1 cellular context compared by ENCODE assay signal in genomic region chr11:59967677-59968394, GRCh38.
TF ChIP-seq lines count a peak whose summit lies in the region.

No MANE protein-coding gene starts in this region.

TF ChIP-seq in K562, 482 proteins besides CTCF, POLR2A, EP300 and RAD21 (continued from another document and continues in another):
- TF ChIP-seq, protein P1, sequence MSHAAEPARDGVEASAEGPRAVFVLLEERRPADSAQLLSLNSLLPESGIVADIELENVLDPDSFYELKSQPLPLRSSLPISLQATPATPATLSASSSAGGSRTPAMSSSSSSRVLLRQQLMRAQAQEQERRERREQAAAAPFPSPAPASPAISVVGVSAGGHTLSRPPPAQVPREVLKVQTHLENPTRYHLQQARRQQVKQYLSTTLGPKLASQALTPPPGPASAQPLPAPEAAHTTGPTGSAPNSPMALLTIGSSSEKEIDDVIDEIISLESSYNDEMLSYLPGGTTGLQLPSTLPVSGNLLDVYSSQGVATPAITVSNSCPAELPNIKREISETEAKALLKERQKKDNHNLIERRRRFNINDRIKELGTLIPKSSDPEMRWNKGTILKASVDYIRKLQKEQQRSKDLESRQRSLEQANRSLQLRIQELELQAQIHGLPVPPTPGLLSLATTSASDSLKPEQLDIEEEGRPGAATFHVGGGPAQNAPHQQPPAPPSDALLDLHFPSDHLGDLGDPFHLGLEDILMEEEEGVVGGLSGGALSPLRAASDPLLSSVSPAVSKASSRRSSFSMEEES (CRISPR knock-in tag; IDR thresholded peaks at IDR 0.05) = no peak
- TF ChIP-seq RBFOX2 (IDR thresholded peaks at IDR 0.05; ENCODE audit: low read depth, low read length) (peak; percentile 13; the same call in 1 of the 2 replicates), ZNF239 (CRISPR knock-in tag; IDR thresholded peaks at IDR 0.05) (no peak), ZNF217 (CRISPR knock-in tag; IDR thresholded peaks at IDR 0.05) (no peak), MCM2 (IDR thresholded peaks at IDR 0.05; ENCODE audit: low read depth) (no peak), U2AF1 (optimal IDR thresholded peaks at IDR 0.05; ENCODE audit: low read depth, low read length) (no peak), CREM (IDR thresholded peaks at IDR 0.05; ENCODE audit: low read depth) (peak; percentile 49), MTA2 (IDR thresholded peaks at IDR 0.05; ENCODE audit: low read depth) (peak; percentile 79), ELF2 (CRISPR knock-in tag; IDR thresholded peaks at IDR 0.05) (no peak), FOSL1 (tag; conservative IDR thresholded peaks at IDR 0.05) (peak; percentile 74), EZH2 (IDR thresholded peaks at IDR 0.05; ENCODE audit: borderline replicate concordance, low read depth, low read length) (no peak; the same call in 1 of the 2 replicates), BRD9 (IDR thresholded peaks at IDR 0.05; ENCODE audit: low read depth, partially characterized antibody) (peak; percentile 58), XRCC4 (IDR thresholded peaks at IDR 0.05; ENCODE audit: extremely low read depth, insufficient read depth, insufficient read length) (no peak), NR3C1 (CRISPR knock-in tag; IDR thresholded peaks at IDR 0.05) (no peak), THRAP3 (IDR thresholded peaks at IDR 0.05; ENCODE audit: borderline replicate concordance) (no peak), COPS2 (conservative IDR thresholded peaks at IDR 0.05) (no peak), SMAD4 (CRISPR knock-in tag; conservative IDR thresholded peaks at IDR 0.05) (peak; percentile 31; the same call in 1 of the 2 replicates), ILF3 (IDR thresholded peaks at IDR 0.05; ENCODE audit: borderline replicate concordance) (no peak), ETS2 (tag; IDR thresholded peaks at IDR 0.05; ENCODE audit: borderline replicate concordance, poor library complexity, severe bottlenecking) (no peak), ZFX (CRISPR knock-in tag; IDR thresholded peaks at IDR 0.05) (no peak), POLR3A (IDR thresholded peaks at IDR 0.05; ENCODE audit: borderline replicate concordance, extremely low read depth, insufficient read depth, insufficient read length) (no peak), BRD4 (IDR thresholded peaks at IDR 0.05) (no peak), ZNF133 (CRISPR knock-in tag; IDR thresholded peaks at IDR 0.05) (no peak), ZNF121 (CRISPR knock-in tag; conservative IDR thresholded peaks at IDR 0.05) (no peak), SMARCB1 (IDR thresholded peaks at IDR 0.05; ENCODE audit: insufficient read length, low read depth) (no peak), RNF2 (IDR thresholded peaks at IDR 0.05) (peak; percentile 86), RBM25 (IDR thresholded peaks at IDR 0.05; ENCODE audit: low read depth, low read length, severe bottlenecking) (no peak), BCOR (IDR thresholded peaks at IDR 0.05) (peak; percentile 60; the same call in 1 of the 2 replicates), SMAD3 (CRISPR knock-in tag; conservative IDR thresholded peaks at IDR 0.05) (no peak)
- TF ChIP-seq, protein P2, sequence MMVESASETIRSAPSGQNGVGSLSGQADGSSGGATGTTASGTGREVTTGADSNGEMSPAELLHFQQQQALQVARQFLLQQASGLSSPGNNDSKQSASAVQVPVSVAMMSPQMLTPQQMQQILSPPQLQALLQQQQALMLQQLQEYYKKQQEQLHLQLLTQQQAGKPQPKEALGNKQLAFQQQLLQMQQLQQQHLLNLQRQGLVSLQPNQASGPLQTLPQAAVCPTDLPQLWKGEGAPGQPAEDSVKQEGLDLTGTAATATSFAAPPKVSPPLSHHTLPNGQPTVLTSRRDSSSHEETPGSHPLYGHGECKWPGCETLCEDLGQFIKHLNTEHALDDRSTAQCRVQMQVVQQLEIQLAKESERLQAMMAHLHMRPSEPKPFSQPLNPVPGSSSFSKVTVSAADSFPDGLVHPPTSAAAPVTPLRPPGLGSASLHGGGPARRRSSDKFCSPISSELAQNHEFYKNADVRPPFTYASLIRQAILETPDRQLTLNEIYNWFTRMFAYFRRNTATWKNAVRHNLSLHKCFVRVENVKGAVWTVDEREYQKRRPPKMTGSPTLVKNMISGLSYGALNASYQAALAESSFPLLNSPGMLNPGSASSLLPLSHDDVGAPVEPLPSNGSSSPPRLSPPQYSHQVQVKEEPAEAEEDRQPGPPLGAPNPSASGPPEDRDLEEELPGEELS (CRISPR knock-in tag; IDR thresholded peaks at IDR 0.05; ENCODE audit: borderline replicate concordance) = no peak
- TF ChIP-seq, protein P3, sequence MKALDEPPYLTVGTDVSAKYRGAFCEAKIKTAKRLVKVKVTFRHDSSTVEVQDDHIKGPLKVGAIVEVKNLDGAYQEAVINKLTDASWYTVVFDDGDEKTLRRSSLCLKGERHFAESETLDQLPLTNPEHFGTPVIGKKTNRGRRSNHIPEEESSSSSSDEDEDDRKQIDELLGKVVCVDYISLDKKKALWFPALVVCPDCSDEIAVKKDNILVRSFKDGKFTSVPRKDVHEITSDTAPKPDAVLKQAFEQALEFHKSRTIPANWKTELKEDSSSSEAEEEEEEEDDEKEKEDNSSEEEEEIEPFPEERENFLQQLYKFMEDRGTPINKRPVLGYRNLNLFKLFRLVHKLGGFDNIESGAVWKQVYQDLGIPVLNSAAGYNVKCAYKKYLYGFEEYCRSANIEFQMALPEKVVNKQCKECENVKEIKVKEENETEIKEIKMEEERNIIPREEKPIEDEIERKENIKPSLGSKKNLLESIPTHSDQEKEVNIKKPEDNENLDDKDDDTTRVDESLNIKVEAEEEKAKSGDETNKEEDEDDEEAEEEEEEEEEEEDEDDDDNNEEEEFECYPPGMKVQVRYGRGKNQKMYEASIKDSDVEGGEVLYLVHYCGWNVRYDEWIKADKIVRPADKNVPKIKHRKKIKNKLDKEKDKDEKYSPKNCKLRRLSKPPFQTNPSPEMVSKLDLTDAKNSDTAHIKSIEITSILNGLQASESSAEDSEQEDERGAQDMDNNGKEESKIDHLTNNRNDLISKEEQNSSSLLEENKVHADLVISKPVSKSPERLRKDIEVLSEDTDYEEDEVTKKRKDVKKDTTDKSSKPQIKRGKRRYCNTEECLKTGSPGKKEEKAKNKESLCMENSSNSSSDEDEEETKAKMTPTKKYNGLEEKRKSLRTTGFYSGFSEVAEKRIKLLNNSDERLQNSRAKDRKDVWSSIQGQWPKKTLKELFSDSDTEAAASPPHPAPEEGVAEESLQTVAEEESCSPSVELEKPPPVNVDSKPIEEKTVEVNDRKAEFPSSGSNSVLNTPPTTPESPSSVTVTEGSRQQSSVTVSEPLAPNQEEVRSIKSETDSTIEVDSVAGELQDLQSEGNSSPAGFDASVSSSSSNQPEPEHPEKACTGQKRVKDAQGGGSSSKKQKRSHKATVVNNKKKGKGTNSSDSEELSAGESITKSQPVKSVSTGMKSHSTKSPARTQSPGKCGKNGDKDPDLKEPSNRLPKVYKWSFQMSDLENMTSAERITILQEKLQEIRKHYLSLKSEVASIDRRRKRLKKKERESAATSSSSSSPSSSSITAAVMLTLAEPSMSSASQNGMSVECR (CRISPR knock-in tag; IDR thresholded peaks at IDR 0.05) = no peak
- TF ChIP-seq, protein P4, sequence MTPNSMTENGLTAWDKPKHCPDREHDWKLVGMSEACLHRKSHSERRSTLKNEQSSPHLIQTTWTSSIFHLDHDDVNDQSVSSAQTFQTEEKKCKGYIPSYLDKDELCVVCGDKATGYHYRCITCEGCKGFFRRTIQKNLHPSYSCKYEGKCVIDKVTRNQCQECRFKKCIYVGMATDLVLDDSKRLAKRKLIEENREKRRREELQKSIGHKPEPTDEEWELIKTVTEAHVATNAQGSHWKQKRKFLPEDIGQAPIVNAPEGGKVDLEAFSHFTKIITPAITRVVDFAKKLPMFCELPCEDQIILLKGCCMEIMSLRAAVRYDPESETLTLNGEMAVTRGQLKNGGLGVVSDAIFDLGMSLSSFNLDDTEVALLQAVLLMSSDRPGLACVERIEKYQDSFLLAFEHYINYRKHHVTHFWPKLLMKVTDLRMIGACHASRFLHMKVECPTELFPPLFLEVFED (CRISPR knock-in tag; conservative IDR thresholded peaks at IDR 0.05) = no peak
- TF ChIP-seq, protein P5, sequence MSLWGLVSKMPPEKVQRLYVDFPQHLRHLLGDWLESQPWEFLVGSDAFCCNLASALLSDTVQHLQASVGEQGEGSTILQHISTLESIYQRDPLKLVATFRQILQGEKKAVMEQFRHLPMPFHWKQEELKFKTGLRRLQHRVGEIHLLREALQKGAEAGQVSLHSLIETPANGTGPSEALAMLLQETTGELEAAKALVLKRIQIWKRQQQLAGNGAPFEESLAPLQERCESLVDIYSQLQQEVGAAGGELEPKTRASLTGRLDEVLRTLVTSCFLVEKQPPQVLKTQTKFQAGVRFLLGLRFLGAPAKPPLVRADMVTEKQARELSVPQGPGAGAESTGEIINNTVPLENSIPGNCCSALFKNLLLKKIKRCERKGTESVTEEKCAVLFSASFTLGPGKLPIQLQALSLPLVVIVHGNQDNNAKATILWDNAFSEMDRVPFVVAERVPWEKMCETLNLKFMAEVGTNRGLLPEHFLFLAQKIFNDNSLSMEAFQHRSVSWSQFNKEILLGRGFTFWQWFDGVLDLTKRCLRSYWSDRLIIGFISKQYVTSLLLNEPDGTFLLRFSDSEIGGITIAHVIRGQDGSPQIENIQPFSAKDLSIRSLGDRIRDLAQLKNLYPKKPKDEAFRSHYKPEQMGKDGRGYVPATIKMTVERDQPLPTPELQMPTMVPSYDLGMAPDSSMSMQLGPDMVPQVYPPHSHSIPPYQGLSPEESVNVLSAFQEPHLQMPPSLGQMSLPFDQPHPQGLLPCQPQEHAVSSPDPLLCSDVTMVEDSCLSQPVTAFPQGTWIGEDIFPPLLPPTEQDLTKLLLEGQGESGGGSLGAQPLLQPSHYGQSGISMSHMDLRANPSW (CRISPR knock-in tag; IDR thresholded peaks at IDR 0.05) = no peak
- TF ChIP-seq, protein P6, sequence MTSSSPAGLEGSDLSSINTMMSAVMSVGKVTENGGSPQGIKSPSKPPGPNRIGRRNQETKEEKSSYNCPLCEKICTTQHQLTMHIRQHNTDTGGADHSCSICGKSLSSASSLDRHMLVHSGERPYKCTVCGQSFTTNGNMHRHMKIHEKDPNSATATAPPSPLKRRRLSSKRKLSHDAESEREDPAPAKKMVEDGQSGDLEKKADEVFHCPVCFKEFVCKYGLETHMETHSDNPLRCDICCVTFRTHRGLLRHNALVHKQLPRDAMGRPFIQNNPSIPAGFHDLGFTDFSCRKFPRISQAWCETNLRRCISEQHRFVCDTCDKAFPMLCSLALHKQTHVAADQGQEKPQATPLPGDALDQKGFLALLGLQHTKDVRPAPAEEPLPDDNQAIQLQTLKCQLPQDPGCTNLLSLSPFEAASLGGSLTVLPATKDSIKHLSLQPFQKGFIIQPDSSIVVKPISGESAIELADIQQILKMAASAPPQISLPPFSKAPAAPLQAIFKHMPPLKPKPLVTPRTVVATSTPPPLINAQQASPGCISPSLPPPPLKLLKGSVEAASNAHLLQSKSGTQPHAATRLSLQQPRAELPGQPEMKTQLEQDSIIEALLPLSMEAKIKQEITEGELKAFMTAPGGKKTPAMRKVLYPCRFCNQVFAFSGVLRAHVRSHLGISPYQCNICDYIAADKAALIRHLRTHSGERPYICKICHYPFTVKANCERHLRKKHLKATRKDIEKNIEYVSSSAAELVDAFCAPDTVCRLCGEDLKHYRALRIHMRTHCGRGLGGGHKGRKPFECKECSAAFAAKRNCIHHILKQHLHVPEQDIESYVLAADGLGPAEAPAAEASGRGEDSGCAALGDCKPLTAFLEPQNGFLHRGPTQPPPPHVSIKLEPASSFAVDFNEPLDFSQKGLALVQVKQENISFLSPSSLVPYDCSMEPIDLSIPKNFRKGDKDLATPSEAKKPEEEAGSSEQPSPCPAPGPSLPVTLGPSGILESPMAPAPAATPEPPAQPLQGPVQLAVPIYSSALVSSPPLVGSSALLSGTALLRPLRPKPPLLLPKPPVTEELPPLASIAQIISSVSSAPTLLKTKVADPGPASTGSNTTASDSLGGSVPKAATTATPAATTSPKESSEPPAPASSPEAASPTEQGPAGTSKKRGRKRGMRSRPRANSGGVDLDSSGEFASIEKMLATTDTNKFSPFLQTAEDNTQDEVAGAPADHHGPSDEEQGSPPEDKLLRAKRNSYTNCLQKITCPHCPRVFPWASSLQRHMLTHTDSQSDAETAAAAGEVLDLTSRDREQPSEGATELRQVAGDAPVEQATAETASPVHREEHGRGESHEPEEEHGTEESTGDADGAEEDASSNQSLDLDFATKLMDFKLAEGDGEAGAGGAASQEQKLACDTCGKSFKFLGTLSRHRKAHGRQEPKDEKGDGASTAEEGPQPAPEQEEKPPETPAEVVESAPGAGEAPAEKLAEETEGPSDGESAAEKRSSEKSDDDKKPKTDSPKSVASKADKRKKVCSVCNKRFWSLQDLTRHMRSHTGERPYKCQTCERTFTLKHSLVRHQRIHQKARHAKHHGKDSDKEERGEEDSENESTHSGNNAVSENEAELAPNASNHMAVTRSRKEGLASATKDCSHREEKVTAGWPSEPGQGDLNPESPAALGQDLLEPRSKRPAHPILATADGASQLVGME (CRISPR knock-in tag; IDR thresholded peaks at IDR 0.05) = no peak
- TF ChIP-seq, protein P7, sequence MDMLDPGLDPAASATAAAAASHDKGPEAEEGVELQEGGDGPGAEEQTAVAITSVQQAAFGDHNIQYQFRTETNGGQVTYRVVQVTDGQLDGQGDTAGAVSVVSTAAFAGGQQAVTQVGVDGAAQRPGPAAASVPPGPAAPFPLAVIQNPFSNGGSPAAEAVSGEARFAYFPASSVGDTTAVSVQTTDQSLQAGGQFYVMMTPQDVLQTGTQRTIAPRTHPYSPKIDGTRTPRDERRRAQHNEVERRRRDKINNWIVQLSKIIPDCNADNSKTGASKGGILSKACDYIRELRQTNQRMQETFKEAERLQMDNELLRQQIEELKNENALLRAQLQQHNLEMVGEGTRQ (CRISPR knock-in tag; IDR thresholded peaks at IDR 0.05) = no peak
- TF ChIP-seq, protein P8, sequence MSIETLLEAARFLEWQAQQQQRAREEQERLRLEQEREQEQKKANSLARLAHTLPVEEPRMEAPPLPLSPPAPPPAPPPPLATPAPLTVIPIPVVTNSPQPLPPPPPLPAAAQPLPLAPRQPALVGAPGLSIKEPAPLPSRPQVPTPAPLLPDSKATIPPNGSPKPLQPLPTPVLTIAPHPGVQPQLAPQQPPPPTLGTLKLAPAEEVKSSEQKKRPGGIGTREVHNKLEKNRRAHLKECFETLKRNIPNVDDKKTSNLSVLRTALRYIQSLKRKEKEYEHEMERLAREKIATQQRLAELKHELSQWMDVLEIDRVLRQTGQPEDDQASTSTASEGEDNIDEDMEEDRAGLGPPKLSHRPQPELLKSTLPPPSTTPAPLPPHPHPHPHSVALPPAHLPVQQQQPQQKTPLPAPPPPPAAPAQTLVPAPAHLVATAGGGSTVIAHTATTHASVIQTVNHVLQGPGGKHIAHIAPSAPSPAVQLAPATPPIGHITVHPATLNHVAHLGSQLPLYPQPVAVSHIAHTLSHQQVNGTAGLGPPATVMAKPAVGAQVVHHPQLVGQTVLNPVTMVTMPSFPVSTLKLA (conservative IDR thresholded peaks at IDR 0.05) = peak in 1 of 2 experiments; percentile 34; a peak in 1 of 4 replicates
- TF ChIP-seq, protein P9, sequence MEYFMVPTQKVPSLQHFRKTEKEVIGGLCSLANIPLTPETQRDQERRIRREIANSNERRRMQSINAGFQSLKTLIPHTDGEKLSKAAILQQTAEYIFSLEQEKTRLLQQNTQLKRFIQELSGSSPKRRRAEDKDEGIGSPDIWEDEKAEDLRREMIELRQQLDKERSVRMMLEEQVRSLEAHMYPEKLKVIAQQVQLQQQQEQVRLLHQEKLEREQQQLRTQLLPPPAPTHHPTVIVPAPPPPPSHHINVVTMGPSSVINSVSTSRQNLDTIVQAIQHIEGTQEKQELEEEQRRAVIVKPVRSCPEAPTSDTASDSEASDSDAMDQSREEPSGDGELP (CRISPR knock-in tag; IDR thresholded peaks at IDR 0.05; ENCODE audit: borderline replicate concordance) = no peak
